In genomic region chr14:91376547-91377477, GRCh38 we compare ENCODE assay signal across 10 cellular contexts. TPM values are rescaled to one million over a fixed set of nuclear protein-coding genes. Genes with fewer than 3 reads are reported as not detected.
A peak's percentile ranks its signal among the peaks of the same experiment; 100 is the strongest.
DNase-seq lines count a peak whose midpoint lies in the region; ATAC-seq and TF ChIP-seq lines count a peak whose summit lies in the region.
"Had no signal": no experiment of that assay in that cellular context is flagged by ENCODE, and none has a peak within 500 bp of the region (broad histone marks: within the 10 kb centered on the region; RNA-seq: fewer than 3 reads in every experiment).

No MANE protein-coding gene starts in this region.

- peak overlapping the region; percentile 44 for H3K4me3 Mint-ChIP-seq in T-helper 2 cell treated with Interferon-gamma antibody and Interleukin-4, amounts not matched to agents 5 μg/mL and 100 μg/mL, for 36 hours

- H3K4me1 ChIP-seq in osteoblast (ENCODE audit: insufficient read depth, low read length) (no peaks in the 10 kb centered on the region), smooth muscle cell (ENCODE audit: low read depth) (peaks cover 20% of the 10 kb centered on the region)

- no peaks in the 10 kb centered on the region for H3F3A ChIP-seq in smooth muscle cell (ENCODE audit: low read depth)

- no peak for DNase-seq in T-helper 2 cell treated with Interferon-gamma antibody and Interleukin-4, amounts not matched to agents 5 μg/mL and 100 μg/mL, for 36 hours (ENCODE audit: low spot score)
- no peak for DNase-seq in T-helper 2 cell
- peak; percentile 66 for DNase-seq in NCI-H2107 treated with DMSO at 0.1 percent for 48 hours (lab: John Stamatoyannopoulos, UW; ENCODE audit: unreplicated experiment)
- DNase-seq in activated naive CD4-positive, alpha-beta T cell treated with anti-CD3 and anti-CD28 coated beads, Interleukin-2, amount 50 U/mL, for 72 hours (ENCODE audit: low spot score in 2 of 2), result no peak
- peak; percentile 68 for DNase-seq in osteoblast (ENCODE audit: insufficient read length, low spot score, missing footprints)
- DNase-seq in NCI-H1048 (lab: John Stamatoyannopoulos, UW), result no peak
- no peak for DNase-seq in smooth muscle cell (lab: John Stamatoyannopoulos, UW; ENCODE audit: unreplicated experiment)
- DNase-seq: NCI-H1436 had no signal

- H3K27me3 Mint-ChIP-seq in T-helper 2 cell treated with Interferon-gamma antibody and Interleukin-4, amounts not matched to agents 5 μg/mL and 100 μg/mL, for 36 hours (ENCODE audit: low read depth), result no peaks in the 10 kb centered on the region

- WGBS in smooth muscle cell (ENCODE audit: low lambda C conversion rate), result 78% methylated on average over 23 of the region's 28 CpGs

- peak overlapping the region; percentile 45 for H3K27ac Mint-ChIP-seq in T-helper 2 cell treated with Interferon-gamma antibody and Interleukin-4, amounts not matched to agents 5 μg/mL and 100 μg/mL, for 36 hours
- peak overlapping the region; percentile 47 to 60 for H3K27ac Mint-ChIP-seq in activated naive CD4-positive, alpha-beta T cell treated with anti-CD3 and anti-CD28 coated beads, Interleukin-2, amount 50 U/mL, for 72 hours

- H3K9me3 ChIP-seq in osteoblast (ENCODE audit: low read depth, low read length) (no peaks in the 10 kb centered on the region), smooth muscle cell (replicated peaks; ENCODE audit: low read depth) (no peaks in the 10 kb centered on the region)
- H3K9me3 ChIP-seq: vagina had no signal

- no peak overlapping the region for H3K4me3 ChIP-seq in osteoblast (ENCODE audit: insufficient read depth, low read length)
- H3K4me3 ChIP-seq in smooth muscle cell, result no peak overlapping the region
- H3K4me3 ChIP-seq: vagina had no signal

- peaks cover 89% of the 10 kb centered on the region for H3K4me1 Mint-ChIP-seq in T-helper 2 cell treated with Interferon-gamma antibody and Interleukin-4, amounts not matched to agents 5 μg/mL and 100 μg/mL, for 36 hours (ENCODE audit: low read depth)

- H3K27me3 ChIP-seq in osteoblast (ENCODE audit: insufficient read depth, low read length), result no peaks in the 10 kb centered on the region
- H3K27me3 ChIP-seq in smooth muscle cell (ENCODE audit: low read depth), result peaks cover 84% of the 10 kb centered on the region
- H3K27me3 ChIP-seq: vagina had no signal

- H3K9me3 Mint-ChIP-seq in T-helper 2 cell treated with Interferon-gamma antibody and Interleukin-4, amounts not matched to agents 5 μg/mL and 100 μg/mL, for 36 hours, result no peaks in the 10 kb centered on the region
- H3K9me3 Mint-ChIP-seq in activated naive CD4-positive, alpha-beta T cell treated with anti-CD3 and anti-CD28 coated beads, Interleukin-2, amount 50 U/mL, for 72 hours, result peaks cover 0 to 3% of the 10 kb centered on the region in 2 donors

- no peak overlapping the region for H3K9ac ChIP-seq in smooth muscle cell (ENCODE audit: low read depth)

- peaks cover 42% of the 10 kb centered on the region for H3K36me3 Mint-ChIP-seq in T-helper 2 cell treated with Interferon-gamma antibody and Interleukin-4, amounts not matched to agents 5 μg/mL and 100 μg/mL, for 36 hours (ENCODE audit: low read depth)
- peaks cover 0 to 13% of the 10 kb centered on the region in 2 donors for H3K36me3 Mint-ChIP-seq in activated naive CD4-positive, alpha-beta T cell treated with anti-CD3 and anti-CD28 coated beads, Interleukin-2, amount 50 U/mL, for 72 hours

- TF ChIP-seq CTCF in osteoblast (IDR thresholded peaks at IDR 0.05; ENCODE audit: extremely low read depth, low read depth, low read length) (no peak), smooth muscle cell (IDR thresholded peaks at IDR 0.05; ENCODE audit: borderline replicate concordance, insufficient read depth, poor library complexity, severe bottlenecking) (no peak)

- H3K79me2 ChIP-seq in osteoblast (ENCODE audit: insufficient read depth, low read length) (no peaks in the 10 kb centered on the region), smooth muscle cell (ENCODE audit: low read depth) (no peaks in the 10 kb centered on the region)

- H3K4me2 ChIP-seq in osteoblast (ENCODE audit: insufficient read depth, low read length) (no peak overlapping the region), smooth muscle cell (no peak overlapping the region)

- H2AFZ ChIP-seq in osteoblast (ENCODE audit: low read length) (no peak overlapping the region), smooth muscle cell (ENCODE audit: low read depth) (no peak overlapping the region)

- H4K20me1 ChIP-seq in osteoblast (ENCODE audit: insufficient read depth, low read length), result no peaks in the 10 kb centered on the region
- no peaks in the 10 kb centered on the region for H4K20me1 ChIP-seq in smooth muscle cell (ENCODE audit: low read depth)

- H3K27ac ChIP-seq in osteoblast (ENCODE audit: low read depth, low read length) (no peak overlapping the region), smooth muscle cell (ENCODE audit: low read depth) (no peak overlapping the region)
- H3K27ac ChIP-seq: vagina had no signal

- no peak for ATAC-seq in activated naive CD4-positive, alpha-beta T cell treated with anti-CD3 and anti-CD28 coated beads, Interleukin-2, amount 50 U/mL, for 72 hours
- no peak for ATAC-seq in GM21526 (IDR thresholded peaks at IDR 0.05; ENCODE audit: low FRiP score, unreplicated experiment)

- H3K36me3 ChIP-seq in osteoblast (ENCODE audit: insufficient read depth, low read length), result no peaks in the 10 kb centered on the region
- H3K36me3 ChIP-seq in smooth muscle cell (ENCODE audit: low read depth), result no peaks in the 10 kb centered on the region
- H3K36me3 ChIP-seq: vagina had no signal

RNA-seq across cellular contexts. Expression of gene CCDC88C, which starts 40.8 kb away (rescaled TPM):
- 100 to 1,000 TPM in 1 of 2 donors, 10 to 100 TPM in 1; 98.8 to 113 TPM for total RNA-seq in activated naive CD4-positive, alpha-beta T cell treated with anti-CD3 and anti-CD28 coated beads, Interleukin-2, amount 50 U/mL, for 72 hours
- total RNA-seq in osteoblast (0.29 and 0.36 TPM in 2 replicates), smooth muscle cell (0.72 and 1.1 TPM in 2 replicates)
- polyA plus RNA-seq in smooth muscle cell, result 0.92 TPM in 1 of 2 replicates, not detected in the other

Comparison
In these comparisons a context has a peak if more than half of its experiments do, and no peak if none do; other contexts are left out.
1. DNase-seq: peak in NCI-H2107 treated with DMSO at 0.1 percent for 48 hours (single experiment) and osteoblast (single experiment); none in T-helper 2 cell treated with Interferon-gamma antibody and Interleukin-4, amounts not matched to agents 5 μg/mL and 100 μg/mL, for 36 hours (single experiment), T-helper 2 cell (0 of 5), activated naive CD4-positive, alpha-beta T cell treated with anti-CD3 and anti-CD28 coated beads, Interleukin-2, amount 50 U/mL, for 72 hours (0 of 2), NCI-H1048 (single experiment) and smooth muscle cell (single experiment).
2. RNA of gene CCDC88C, which starts 40.8 kb away (total RNA-seq): 98.8 to 113 TPM in activated naive CD4-positive, alpha-beta T cell treated with anti-CD3 and anti-CD28 coated beads, Interleukin-2, amount 50 U/mL, for 72 hours; 0.72 to 1.1 TPM in smooth muscle cell and 0.29 to 0.36 TPM in osteoblast; every median in the first group is over 10 times any median in the second.